Comparison of ENCODE assay signal across 18 cellular contexts in the genomic region with DNA sequence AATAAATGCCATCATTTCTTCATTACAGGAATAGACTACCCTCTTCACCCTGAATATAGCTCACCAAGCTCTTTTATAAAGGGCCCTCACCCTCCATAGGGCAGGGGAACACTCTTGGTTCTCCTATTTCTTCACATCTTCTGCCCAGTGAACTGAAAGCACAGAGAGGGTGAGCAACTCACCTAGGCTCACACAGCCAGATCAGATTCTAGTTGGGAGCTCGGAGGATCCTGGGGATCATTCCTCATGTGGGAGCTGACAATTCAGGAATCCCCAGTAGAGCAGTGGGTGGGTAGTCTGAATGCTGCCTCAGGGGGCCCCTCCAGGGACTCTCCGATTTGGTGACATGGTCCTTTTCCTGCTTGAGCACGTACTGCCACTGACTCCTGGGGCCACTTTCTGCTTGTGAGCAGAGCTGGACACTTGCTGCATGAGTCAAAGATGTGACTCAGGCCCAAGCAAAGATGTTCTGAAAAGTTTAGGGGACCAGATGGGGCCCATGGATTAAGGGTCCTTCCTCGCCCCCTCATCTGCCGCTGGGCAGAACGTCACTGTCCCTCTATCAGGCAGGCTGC.
"Had no signal": no experiment of that assay in that cellular context is flagged by ENCODE, and none has a peak within 500 bp of the region (broad histone marks: within the 10 kb centered on the region; RNA-seq: fewer than 3 reads in every experiment).

No MANE protein-coding gene starts in this region.

- H3K4me1 Mint-ChIP-seq: naive thymus-derived CD4-positive, alpha-beta T cell had no signal

- DNase-seq: central memory CD4-positive, alpha-beta T cell; cortex of kidney; effector CD8-positive, alpha-beta T cell; foreskin keratinocyte; head of caudate nucleus; left colon; mesendoderm; naive thymus-derived CD4-positive, alpha-beta T cell; ovary; right cardiac atrium; stimulated activated CD4-positive, alpha-beta T cell treated with anti-CD3 and anti-CD28 coated beads, Interleukin-2, amount 100 ng/mL, for 48 hours; stimulated activated naive CD4-positive, alpha-beta T cell treated with Interleukin-2 at 50 U/mL for 16 hours had no signal

- H3K9me3 ChIP-seq: ovary had no signal

- H3K79me2 ChIP-seq: hepatocyte had no signal

- H3K27ac Mint-ChIP-seq: naive thymus-derived CD4-positive, alpha-beta T cell; progenitor cell of endocrine pancreas; type B pancreatic cell had no signal

- ATAC-seq: esophagus mucosa; foreskin keratinocyte; left colon; naive thymus-derived CD4-positive, alpha-beta T cell; right cardiac atrium had no signal

- H3K4me2 ChIP-seq: hepatocyte had no signal

- H3K36me3 Mint-ChIP-seq: naive thymus-derived CD4-positive, alpha-beta T cell; type B pancreatic cell had no signal

- H3K27ac ChIP-seq: dorsolateral prefrontal cortex, foreskin keratinocyte, hepatocyte, ovary, skin epidermis had no signal

- H3K9me3 Mint-ChIP-seq: type B pancreatic cell had no signal

- H3K4me3 ChIP-seq: dorsolateral prefrontal cortex, hepatocyte, ovary, skin epidermis had no signal

- H3K36me3 ChIP-seq: ovary had no signal

- H2AFZ ChIP-seq: hepatocyte had no signal

- H3K4me3 Mint-ChIP-seq: naive thymus-derived CD4-positive, alpha-beta T cell; type B pancreatic cell had no signal

- H3K4me1 ChIP-seq: foreskin keratinocyte had no signal

- H3K27me3 ChIP-seq: ovary had no signal
